In genomic region chr12:48086327-48086726, GRCh38 we compare ENCODE assay signal across 33 cellular contexts.
"Had no signal": no experiment of that assay in that cellular context is flagged by ENCODE, and none has a peak within 500 bp of the region (broad histone marks: within the 10 kb centered on the region; RNA-seq: fewer than 3 reads in every experiment).

No MANE protein-coding gene starts in this region.

- H3K4me3 ChIP-seq: adrenal gland, body of pancreas, esophagus muscularis mucosa, gastrocnemius medialis, heart left ventricle had no signal

- H3K9me3 Mint-ChIP-seq: activated B cell treated with CpG ODN at 0.5 μM for 24 hours; activated CD8-positive, alpha-beta T cell treated with anti-CD3 and anti-CD28 coated beads for 36 hours; activated naive CD4-positive, alpha-beta T cell treated with anti-CD3 and anti-CD28 coated beads for 36 hours; activated naive CD4-positive, alpha-beta T cell treated with anti-CD3 and anti-CD28 coated beads, Interleukin-2, amount 50 U/mL, for 24 hours; activated naive CD8-positive, alpha-beta T cell treated with anti-CD3 and anti-CD28 coated beads for 36 hours; activated naive CD8-positive, alpha-beta T cell treated with anti-CD3 and anti-CD28 coated beads, Interleukin-2, amount 50 U/mL, for 24 hours; activated T-cell treated with anti-CD3 and anti-CD28 coated beads, Interleukin-2, amount 50 U/mL, for 4 hours; activated T-helper 2 cell treated with anti-CD3 and anti-CD28 coated beads, Interferon-gamma antibody, Interleukin-2, Interleukin-4, amounts not matched to agents 10 μg/mL and 5 μg/mL and 100 μg/mL, durations not matched to agents 14 hours and 24 hours and 36 hours; effector memory CD8-positive, alpha-beta T cell; T-helper 2 cell treated with Interferon-gamma antibody and Interleukin-4, amounts not matched to agents 5 μg/mL and 100 μg/mL, for 36 hours had no signal

- H3K4me1 Mint-ChIP-seq: activated naive CD4-positive, alpha-beta T cell treated with anti-CD3 and anti-CD28 coated beads, Interleukin-2, amount 50 U/mL, for 24 hours; activated naive CD8-positive, alpha-beta T cell treated with anti-CD3 and anti-CD28 coated beads for 36 hours; activated naive CD8-positive, alpha-beta T cell treated with anti-CD3 and anti-CD28 coated beads, Interleukin-2, amount 50 U/mL, for 24 hours had no signal

- H3K27me3 ChIP-seq: adrenal gland, body of pancreas, esophagus muscularis mucosa, foreskin keratinocyte, gastrocnemius medialis, heart left ventricle had no signal

- H3K27me3 Mint-ChIP-seq: activated B cell treated with CpG ODN at 0.5 μM for 24 hours; activated CD8-positive, alpha-beta T cell treated with anti-CD3 and anti-CD28 coated beads for 36 hours; activated naive CD4-positive, alpha-beta T cell treated with anti-CD3 and anti-CD28 coated beads, Interleukin-2, amount 50 U/mL, for 24 hours; activated naive CD8-positive, alpha-beta T cell treated with anti-CD3 and anti-CD28 coated beads for 36 hours; activated naive CD8-positive, alpha-beta T cell treated with anti-CD3 and anti-CD28 coated beads, Interleukin-2, amount 50 U/mL, for 24 hours; effector memory CD8-positive, alpha-beta T cell; T-helper 17 cell had no signal

- H3K4me1 ChIP-seq: adrenal gland, body of pancreas, esophagus muscularis mucosa, foreskin keratinocyte, gastrocnemius medialis, heart left ventricle had no signal

- H3K27ac ChIP-seq: adrenal gland, body of pancreas, esophagus muscularis mucosa, foreskin keratinocyte, gastrocnemius medialis, heart left ventricle, WERI-Rb-1 had no signal

- ATAC-seq: activated CD4-positive, CD25-positive, alpha-beta regulatory T cell treated with anti-CD3 and anti-CD28 coated beads, Interleukin-2, amount 50 U/mL, for 24 hours; activated CD8-positive, alpha-beta T cell treated with anti-CD3 and anti-CD28 coated beads for 36 hours; activated naive CD8-positive, alpha-beta T cell treated with anti-CD3 and anti-CD28 coated beads, Interleukin-2, amount 50 U/mL, for 24 hours; activated T-cell treated with anti-CD3 and anti-CD28 coated beads, Interleukin-2, amount 50 U/mL, for 4 hours; body of pancreas; effector memory CD8-positive, alpha-beta T cell; foreskin keratinocyte; gastrocnemius medialis; heart left ventricle; T-helper 17 cell had no signal

- DNase-seq: activated B cell treated with CpG ODN at 0.5 μM for 24 hours; activated CD4-positive, alpha-beta T cell treated with anti-CD3 and anti-CD28 coated beads for 48 hours; activated CD4-positive, alpha-beta T cell treated with anti-CD3 and anti-CD28 coated beads, Interleukin-2, amount 50 U/mL, for 1 hour; activated CD4-positive, alpha-beta T cell treated with anti-CD3 and anti-CD28 coated beads, Interleukin-2, amount 50 U/mL, for 48 hours; activated CD8-positive, alpha-beta memory T cell treated with anti-CD3 and anti-CD28 coated beads for 24 hours; activated CD8-positive, alpha-beta T cell treated with anti-CD3 and anti-CD28 coated beads for 36 hours; activated effector memory CD4-positive, alpha-beta T cell treated with anti-CD3 and anti-CD28 coated beads, Interleukin-2, amount 50 U/mL, for 16 hours; activated naive CD4-positive, alpha-beta T cell treated with anti-CD3 and anti-CD28 coated beads for 36 hours; activated naive CD8-positive, alpha-beta T cell treated with anti-CD3 and anti-CD28 coated beads for 36 hours; activated naive CD8-positive, alpha-beta T cell treated with anti-CD3 and anti-CD28 coated beads, Interleukin-2, amount 50 U/mL, for 24 hours; activated T-cell treated with anti-CD3 and anti-CD28 coated beads, Interleukin-2, amount 50 U/mL, for 4 hours; adrenal gland; amygdala; aorta; body of pancreas; caudate nucleus; cortex of kidney; dermis blood vessel endothelial cell; effector CD4-positive, alpha-beta T cell; effector memory CD8-positive, alpha-beta T cell; erythroblast; foreskin keratinocyte; gastrocnemius medialis; glutamatergic neuron; heart left ventricle; T-helper 17 cell; WERI-Rb-1 had no signal

- FAIRE-seq: colon had no signal

- H3K27ac Mint-ChIP-seq: activated B cell treated with CpG ODN at 0.5 μM for 24 hours; activated CD8-positive, alpha-beta T cell treated with anti-CD3 and anti-CD28 coated beads for 36 hours; activated naive CD4-positive, alpha-beta T cell treated with anti-CD3 and anti-CD28 coated beads for 36 hours; activated naive CD4-positive, alpha-beta T cell treated with anti-CD3 and anti-CD28 coated beads, Interleukin-2, amount 50 U/mL, for 24 hours; activated naive CD8-positive, alpha-beta T cell treated with anti-CD3 and anti-CD28 coated beads for 36 hours; activated naive CD8-positive, alpha-beta T cell treated with anti-CD3 and anti-CD28 coated beads, Interleukin-2, amount 50 U/mL, for 24 hours; activated T-helper 2 cell treated with anti-CD3 and anti-CD28 coated beads, Interferon-gamma antibody, Interleukin-2, Interleukin-4, amounts not matched to agents 10 μg/mL and 5 μg/mL and 100 μg/mL, durations not matched to agents 14 hours and 24 hours and 36 hours; effector memory CD8-positive, alpha-beta T cell; T-helper 17 cell; T-helper 2 cell treated with Interferon-gamma antibody and Interleukin-4, amounts not matched to agents 5 μg/mL and 100 μg/mL, for 36 hours had no signal

- H3K9me3 ChIP-seq: adrenal gland, body of pancreas, esophagus muscularis mucosa, gastrocnemius medialis, heart left ventricle had no signal

- H3K4me3 Mint-ChIP-seq: activated B cell treated with CpG ODN at 0.5 μM for 24 hours; activated CD8-positive, alpha-beta T cell treated with anti-CD3 and anti-CD28 coated beads for 36 hours; activated naive CD4-positive, alpha-beta T cell treated with anti-CD3 and anti-CD28 coated beads for 36 hours; activated naive CD4-positive, alpha-beta T cell treated with anti-CD3 and anti-CD28 coated beads, Interleukin-2, amount 50 U/mL, for 24 hours; activated naive CD8-positive, alpha-beta T cell treated with anti-CD3 and anti-CD28 coated beads for 36 hours; activated naive CD8-positive, alpha-beta T cell treated with anti-CD3 and anti-CD28 coated beads, Interleukin-2, amount 50 U/mL, for 24 hours; activated T-cell treated with anti-CD3 and anti-CD28 coated beads, Interleukin-2, amount 50 U/mL, for 4 hours; effector memory CD8-positive, alpha-beta T cell; T-helper 17 cell; T-helper 2 cell treated with Interferon-gamma antibody and Interleukin-4, amounts not matched to agents 5 μg/mL and 100 μg/mL, for 36 hours had no signal
